In genomic region chr6:5083813-5084191, GRCh38 we compare ENCODE assay signal across 12 cellular contexts. TPM values are rescaled to one million over a fixed set of nuclear protein-coding genes. Genes with fewer than 3 reads are reported as not detected.
A peak's percentile ranks its signal among the peaks of the same experiment; 100 is the strongest.
DNase-seq lines count a peak whose midpoint lies in the region; ATAC-seq and TF ChIP-seq lines count a peak whose summit lies in the region.
"Had no signal": no experiment of that assay in that cellular context is flagged by ENCODE, and none has a peak within 500 bp of the region (broad histone marks: within the 10 kb centered on the region; RNA-seq: fewer than 3 reads in every experiment).

No MANE protein-coding gene starts in this region.

- intact Hi-C loops in activated CD4-positive, alpha-beta T cell treated with anti-CD3 and anti-CD28 coated beads, Interleukin-2, amount 10 ng/mL, durations not matched to agents 24 days and 14 days (cut with micrococcal nuclease): loop anchor here (10.0 kb wide), 1 partner anchor 921 kb away; the partner anchor contains the start of gene NRN1
- intact Hi-C loops in right lobe of liver (cut with DNase I): no loop called here

- TF ChIP-seq CTCF in right lobe of liver (IDR thresholded peaks at IDR 0.05): no peak

- H3K9me3 Mint-ChIP-seq in activated CD4-positive, alpha-beta T cell treated with anti-CD3 and anti-CD28 coated beads, Interleukin-2, amount 10 ng/mL, durations not matched to agents 24 days and 14 days: no peaks in the 10 kb centered on the region
- no peaks in the 10 kb centered on the region for H3K9me3 Mint-ChIP-seq in activated naive CD8-positive, alpha-beta T cell treated with anti-CD3 and anti-CD28 coated beads, Interleukin-2, amount 10 ng/mL, durations not matched to agents 7 days and 5 days

- H3K9me3 ChIP-seq in right lobe of liver (no peaks in the 10 kb centered on the region), stomach smooth muscle (ENCODE audit: control insufficient read depth in 2 of 2, low read length in 2 of 2) (no peaks in the 10 kb centered on the region)

- H3K4me3 ChIP-seq in right lobe of liver: peak overlapping the region in 1 of 3 donors; percentile 64
- H3K4me3 ChIP-seq in stomach smooth muscle (ENCODE audit: low read length in 2 of 2): peak overlapping the region in 1 of 2 donors; percentile 84

- H3K4me1 ChIP-seq in right lobe of liver (no peaks in the 10 kb centered on the region), stomach smooth muscle (ENCODE audit: control insufficient read depth, insufficient read depth, low read length) (peaks cover 21% of the 10 kb centered on the region)

- no peak for DNase-seq in activated CD4-positive, alpha-beta T cell treated with anti-CD3 and anti-CD28 coated beads, Interleukin-2, amount 10 ng/mL, durations not matched to agents 24 days and 14 days
- DNase-seq in activated CD4-positive, alpha-beta T cell treated with anti-CD3 and anti-CD28 coated beads for 48 hours: no peak
- no peak for DNase-seq in activated naive CD8-positive, alpha-beta T cell treated with anti-CD3 and anti-CD28 coated beads, Interleukin-2, amount 10 ng/mL, durations not matched to agents 7 days and 5 days
- DNase-seq in right lobe of liver (no peak), UCSD-AML1 (lab: John Stamatoyannopoulos, UW; ENCODE audit: unreplicated experiment) (no peak), GOT3 (lab: John Stamatoyannopoulos, UW) (no peak)
- DNase-seq: DND-41, MM.1S had no signal

- peak overlapping the region; percentile 78 to 84 (median 84) for H3K27ac ChIP-seq in right lobe of liver
- H3K27ac ChIP-seq in stomach smooth muscle (ENCODE audit: low read length): peak overlapping the region; percentile 62
- H3K27ac ChIP-seq: GM23248 had no signal

- no peaks in the 10 kb centered on the region for H3K36me3 Mint-ChIP-seq in activated CD4-positive, alpha-beta T cell treated with anti-CD3 and anti-CD28 coated beads, Interleukin-2, amount 10 ng/mL, durations not matched to agents 24 days and 14 days (ENCODE audit: low read depth)
- H3K36me3 Mint-ChIP-seq in activated naive CD8-positive, alpha-beta T cell treated with anti-CD3 and anti-CD28 coated beads, Interleukin-2, amount 10 ng/mL, durations not matched to agents 7 days and 5 days: no peaks in the 10 kb centered on the region

- H3K27ac Mint-ChIP-seq in activated CD4-positive, alpha-beta T cell treated with anti-CD3 and anti-CD28 coated beads, Interleukin-2, amount 10 ng/mL, durations not matched to agents 24 days and 14 days: no peak overlapping the region
- no peak overlapping the region for H3K27ac Mint-ChIP-seq in activated naive CD8-positive, alpha-beta T cell treated with anti-CD3 and anti-CD28 coated beads, Interleukin-2, amount 10 ng/mL, durations not matched to agents 7 days and 5 days

- H3K4me1 Mint-ChIP-seq in activated CD4-positive, alpha-beta T cell treated with anti-CD3 and anti-CD28 coated beads, Interleukin-2, amount 10 ng/mL, durations not matched to agents 24 days and 14 days: peaks cover 5% of the 10 kb centered on the region
- peaks cover 2% of the 10 kb centered on the region for H3K4me1 Mint-ChIP-seq in activated naive CD8-positive, alpha-beta T cell treated with anti-CD3 and anti-CD28 coated beads, Interleukin-2, amount 10 ng/mL, durations not matched to agents 7 days and 5 days

- peak overlapping the region in 1 of 2 donors; percentile 70 for H3K9ac ChIP-seq in stomach smooth muscle (ENCODE audit: low read length in 2 of 2)

- H3K4me3 Mint-ChIP-seq in activated CD4-positive, alpha-beta T cell treated with anti-CD3 and anti-CD28 coated beads, Interleukin-2, amount 10 ng/mL, durations not matched to agents 24 days and 14 days: peak overlapping the region; percentile 67
- H3K4me3 Mint-ChIP-seq in activated naive CD8-positive, alpha-beta T cell treated with anti-CD3 and anti-CD28 coated beads, Interleukin-2, amount 10 ng/mL, durations not matched to agents 7 days and 5 days: peak overlapping the region; percentile 62

- no peaks in the 10 kb centered on the region for H3K36me3 ChIP-seq in right lobe of liver
- H3K36me3 ChIP-seq in stomach smooth muscle (ENCODE audit: control insufficient read depth in 2 of 2, insufficient read depth in 2 of 2, low read length in 2 of 2): no peaks in the 10 kb centered on the region

- 77% methylated on average over 8 of the region's 10 CpGs for WGBS in right lobe of liver (ENCODE audit: insufficient coverage, low coverage, low lambda C conversion rate, missing lambda C conversion rate)

- TF ChIP-seq POLR2A in right lobe of liver (IDR thresholded peaks at IDR 0.05): no peak

- no peak for ATAC-seq in activated naive CD8-positive, alpha-beta T cell treated with anti-CD3 and anti-CD28 coated beads, Interleukin-2, amount 10 ng/mL, durations not matched to agents 7 days and 5 days (ENCODE audit: low read depth)
- ATAC-seq in right lobe of liver (no peak), HG03571 (IDR thresholded peaks at IDR 0.05; ENCODE audit: unreplicated experiment) (no peak)

- peaks cover 59% of the 10 kb centered on the region for H3K27me3 Mint-ChIP-seq in activated CD4-positive, alpha-beta T cell treated with anti-CD3 and anti-CD28 coated beads, Interleukin-2, amount 10 ng/mL, durations not matched to agents 24 days and 14 days
- H3K27me3 Mint-ChIP-seq in activated naive CD8-positive, alpha-beta T cell treated with anti-CD3 and anti-CD28 coated beads, Interleukin-2, amount 10 ng/mL, durations not matched to agents 7 days and 5 days: peaks cover 59% of the 10 kb centered on the region

- POLR2A ChIA-PET in activated naive CD8-positive, alpha-beta T cell treated with anti-CD3 and anti-CD28 coated beads, Interleukin-2, amount 10 ng/mL, durations not matched to agents 7 days and 5 days (lab: Charles Lee): no interaction called here

- H3K27me3 ChIP-seq in right lobe of liver: no peaks in the 10 kb centered on the region
- H3K27me3 ChIP-seq in stomach smooth muscle (ENCODE audit: control insufficient read depth in 1 of 2, insufficient read depth in 2 of 2, low read length in 2 of 2): no peaks in the 10 kb centered on the region

RNA-seq across cellular contexts. Expression of gene PPP1R3G, which starts 1.3 kb away (rescaled TPM):
- total RNA-seq in activated CD4-positive, alpha-beta T cell treated with anti-CD3 and anti-CD28 coated beads, Interleukin-2, amount 10 ng/mL, durations not matched to agents 24 days and 14 days: 0.05 TPM in 2 replicates
- total RNA-seq in activated naive CD8-positive, alpha-beta T cell treated with anti-CD3 and anti-CD28 coated beads, Interleukin-2, amount 10 ng/mL, durations not matched to agents 7 days and 5 days: under 1 TPM; 0.11 to 0.17 TPM
- total RNA-seq in right lobe of liver: under 1 TPM; 0.35 to 0.98 (median 0.52) TPM
- total RNA-seq: T-helper 1 cell treated with Interleukin-12 subunit alpha and Interleukin-12 subunit beta and Interleukin-4 antibody, amounts not matched to agents 30 ng/mL and 1 ng/mL, for 36 hours had no signal
